1 cellular context compared by ENCODE assay signal in genomic region chr9:4994166-4994890, GRCh38.
TF ChIP-seq lines count a peak whose summit lies in the region.

No MANE protein-coding gene starts in this region.

TF ChIP-seq in WTC11, 78 proteins besides CTCF, POLR2A, EP300 and RAD21 (continued from another document):
- TF ChIP-seq ZNF425 (CRISPR knock-in tag; conservative IDR thresholded peaks at IDR 0.05) (no peak), PRDM15 (CRISPR knock-in tag; IDR thresholded peaks at IDR 0.05) (no peak), SMAD3 (CRISPR knock-in tag; IDR thresholded peaks at IDR 0.05; ENCODE audit: borderline replicate concordance) (no peak)
